ENCODE assay signal across 20 cellular contexts in genomic region chr14:54895683-54896082, GRCh38.
"Had no signal": no experiment of that assay in that cellular context is flagged by ENCODE, and none has a peak within 500 bp of the region (broad histone marks: within the 10 kb centered on the region; RNA-seq: fewer than 3 reads in every experiment).

No MANE protein-coding gene starts in this region.

- H3K4me1 ChIP-seq: adrenal gland, esophagus muscularis mucosa, gastroesophageal sphincter, prostate gland had no signal

- H3K36me3 ChIP-seq: adrenal gland, esophagus muscularis mucosa, gastroesophageal sphincter, heart left ventricle, prostate gland, right atrium auricular region, stomach had no signal

- H3K9me3 ChIP-seq: adrenal gland, esophagus muscularis mucosa, gastroesophageal sphincter, heart left ventricle, prostate gland, right atrium auricular region, stomach had no signal

- H3K4me3 Mint-ChIP-seq: activated CD4-positive, alpha-beta memory T cell treated with anti-CD3 and anti-CD28 coated beads, Interleukin-2, amount 10 ng/mL, durations not matched to agents 7 days and 5 days; activated CD8-positive, alpha-beta memory T cell treated with anti-CD3 and anti-CD28 coated beads, Interleukin-2, amount 10 ng/mL, durations not matched to agents 7 days and 5 days; activated naive CD4-positive, alpha-beta T cell treated with anti-CD3 and anti-CD28 coated beads, Interleukin-2, amount 50 U/mL, for 24 hours; neural crest cell; type B pancreatic cell; WTC11 had no signal

- ATAC-seq: activated CD8-positive, alpha-beta memory T cell treated with anti-CD3 and anti-CD28 coated beads, Interleukin-2, amount 10 ng/mL, durations not matched to agents 7 days and 5 days; gastroesophageal sphincter; WTC11 had no signal

- H3K27ac Mint-ChIP-seq: activated CD4-positive, alpha-beta memory T cell treated with anti-CD3 and anti-CD28 coated beads, Interleukin-2, amount 10 ng/mL, durations not matched to agents 7 days and 5 days; activated CD8-positive, alpha-beta memory T cell treated with anti-CD3 and anti-CD28 coated beads, Interleukin-2, amount 10 ng/mL, durations not matched to agents 7 days and 5 days; type B pancreatic cell; WTC11 had no signal

- FAIRE-seq: astrocyte, bronchial epithelial cell had no signal

- H3K27me3 Mint-ChIP-seq: activated CD4-positive, alpha-beta memory T cell treated with anti-CD3 and anti-CD28 coated beads, Interleukin-2, amount 10 ng/mL, durations not matched to agents 7 days and 5 days; activated CD8-positive, alpha-beta memory T cell treated with anti-CD3 and anti-CD28 coated beads, Interleukin-2, amount 10 ng/mL, durations not matched to agents 7 days and 5 days; activated naive CD4-positive, alpha-beta T cell treated with anti-CD3 and anti-CD28 coated beads, Interleukin-2, amount 50 U/mL, for 24 hours had no signal

- H3K4me3 ChIP-seq: adrenal gland, esophagus muscularis mucosa, gastroesophageal sphincter, heart left ventricle, lung, prostate gland, right atrium auricular region, stomach had no signal

- DNase-seq: activated CD4-positive, alpha-beta memory T cell treated with anti-CD3 and anti-CD28 coated beads, Interleukin-2, amount 10 ng/mL, durations not matched to agents 7 days and 5 days; activated CD4-positive, alpha-beta T cell treated with anti-CD3 and anti-CD28 coated beads for 48 hours; activated CD8-positive, alpha-beta memory T cell treated with anti-CD3 and anti-CD28 coated beads, Interleukin-2, amount 10 ng/mL, durations not matched to agents 7 days and 5 days; activated effector memory CD4-positive, alpha-beta T cell treated with anti-CD3 and anti-CD28 coated beads, Interleukin-2, amount 50 U/mL, for 16 hours; adrenal gland; effector memory CD4-positive, alpha-beta T cell; heart left ventricle; midbrain; stomach had no signal

- H3K27ac ChIP-seq: esophagus muscularis mucosa, gastroesophageal sphincter, heart left ventricle, prostate gland, right atrium auricular region, stomach had no signal

- H3K27me3 ChIP-seq: adrenal gland, esophagus muscularis mucosa, gastroesophageal sphincter, heart left ventricle, right atrium auricular region, stomach had no signal

- H3K36me3 Mint-ChIP-seq: type B pancreatic cell, WTC11 had no signal

- H3K4me1 Mint-ChIP-seq: neural crest cell had no signal
